8 cellular contexts compared by ENCODE assay signal in genomic region chrX:131704136-131704695, GRCh38.
DNase-seq lines count a peak whose midpoint lies in the region; ATAC-seq and TF ChIP-seq lines count a peak whose summit lies in the region.

No MANE protein-coding gene starts in this region.

- no peak overlapping the region for H3K4me3 Mint-ChIP-seq in activated CD8-positive, alpha-beta T cell treated with anti-CD3 and anti-CD28 coated beads, Interleukin-2, amount 10 ng/mL, durations not matched to agents 7 days and 5 days

- POLR2A ChIA-PET in HEK293T (lab: Yijun Ruan, JAX), result no interaction called here
- POLR2A ChIA-PET in activated CD8-positive, alpha-beta T cell treated with anti-CD3 and anti-CD28 coated beads, Interleukin-2, amount 10 ng/mL, durations not matched to agents 7 days and 5 days (lab: Charles Lee), result no interaction called here

- intact Hi-C loops in transverse colon (cut with DNase I; ENCODE audit: low total_unique reads), result no loop called here

- no peak for TF ChIP-seq POLR2A in transverse colon (IDR thresholded peaks at IDR 0.05)

- TF ChIP-seq EP300 in transverse colon (IDR thresholded peaks at IDR 0.05; ENCODE audit: low read depth), result no peak

- 47% methylated on average over 17 of the region's 17 CpGs; no CpG with 5 or more reads in 1 of the 2 donors for WGBS in transverse colon (ENCODE audit: low coverage in 1 of 2), 2 donors

- no peaks in the 10 kb centered on the region for H3K36me3 ChIP-seq in transverse colon

- H3K4me1 ChIP-seq in transverse colon, result no peaks in the 10 kb centered on the region

- no peaks in the 10 kb centered on the region for H3K27me3 ChIP-seq in transverse colon

- TF ChIP-seq CTCF in transverse colon (IDR thresholded peaks at IDR 0.05), result peak in 1 of 5 experiments; percentile 52

- no peaks in the 10 kb centered on the region for H3K9me3 Mint-ChIP-seq in activated CD8-positive, alpha-beta T cell treated with anti-CD3 and anti-CD28 coated beads, Interleukin-2, amount 10 ng/mL, durations not matched to agents 7 days and 5 days (ENCODE audit: insufficient read depth)

- in situ Hi-C loops in transverse colon (cut with MboI; ENCODE audit: low pct_ligation_motif_present in 1 of 4, low pct_unique_long_range_greater_than_20kb in 1 of 4, low sequenced_read_pairs in 3 of 4), result no loop called here

- H3K27ac ChIP-seq in transverse colon, result peak overlapping the region in 2 of 4 donors; percentile 49 to 67

- H3K9me3 ChIP-seq in transverse colon, result no peaks in the 10 kb centered on the region

- CTCF ChIA-PET in HEK293T (lab: Yijun Ruan, JAX), result no interaction called here
- CTCF ChIA-PET in activated CD8-positive, alpha-beta T cell treated with anti-CD3 and anti-CD28 coated beads, Interleukin-2, amount 10 ng/mL, durations not matched to agents 7 days and 5 days (lab: Charles Lee), result no interaction called here

- H3K4me1 Mint-ChIP-seq in activated CD8-positive, alpha-beta T cell treated with anti-CD3 and anti-CD28 coated beads, Interleukin-2, amount 10 ng/mL, durations not matched to agents 7 days and 5 days (ENCODE audit: low read depth), result no peaks in the 10 kb centered on the region

- ATAC-seq in GM18498 (IDR thresholded peaks at IDR 0.05; ENCODE audit: unreplicated experiment), result no peak
- no peak for ATAC-seq in activated CD8-positive, alpha-beta T cell treated with anti-CD3 and anti-CD28 coated beads, Interleukin-2, amount 10 ng/mL, durations not matched to agents 7 days and 5 days

- peak overlapping the region in 2 of 4 donors; percentile 5 to 31 for H3K4me3 ChIP-seq in transverse colon

- H3K27me3 Mint-ChIP-seq in activated CD8-positive, alpha-beta T cell treated with anti-CD3 and anti-CD28 coated beads, Interleukin-2, amount 10 ng/mL, durations not matched to agents 7 days and 5 days (ENCODE audit: low read depth), result no peaks in the 10 kb centered on the region

- no peaks in the 10 kb centered on the region for H3K36me3 Mint-ChIP-seq in activated CD8-positive, alpha-beta T cell treated with anti-CD3 and anti-CD28 coated beads, Interleukin-2, amount 10 ng/mL, durations not matched to agents 7 days and 5 days (ENCODE audit: low read depth)

- DNase-seq in GM04504 (ENCODE audit: low read depth) (peak; percentile 80), HEK293T (ENCODE audit: extremely low spot score) (peak; percentile 78), RPMI7951 (ENCODE audit: low read depth) (peak; percentile 1), fibroblast of the conjunctiva (ENCODE audit: low read depth) (peak; percentile 79), transverse colon (peak; percentile 93)
- DNase-seq in activated CD8-positive, alpha-beta T cell treated with anti-CD3 and anti-CD28 coated beads, Interleukin-2, amount 10 ng/mL, durations not matched to agents 7 days and 5 days, result no peak
- no peak for DNase-seq in activated CD4-positive, alpha-beta T cell treated with anti-CD3 and anti-CD28 coated beads, Interleukin-2, amount 50 U/mL, for 1 hour

- H3K27ac Mint-ChIP-seq in activated CD8-positive, alpha-beta T cell treated with anti-CD3 and anti-CD28 coated beads, Interleukin-2, amount 10 ng/mL, durations not matched to agents 7 days and 5 days, result no peak overlapping the region

TF ChIP-seq in HEK293T, 16 proteins besides CTCF, POLR2A, EP300 and RAD21:
- TF ChIP-seq ARNT (IDR thresholded peaks at IDR 0.05) (peak; percentile 79), LEF1 (IDR thresholded peaks at IDR 0.05; ENCODE audit: borderline replicate concordance) (no peak), FOXM1 (IDR thresholded peaks at IDR 0.05; ENCODE audit: borderline replicate concordance) (no peak), ZNF384 (IDR thresholded peaks at IDR 0.05) (peak; percentile 100)

Comparison
In these comparisons a context has a peak if more than half of its experiments do, and no peak if none do; other contexts are left out.
1. DNase-seq: peak in GM04504 (single experiment), HEK293T (single experiment), RPMI7951 (single experiment), fibroblast of the conjunctiva (single experiment) and transverse colon (single experiment); none in activated CD8-positive, alpha-beta T cell treated with anti-CD3 and anti-CD28 coated beads, Interleukin-2, amount 10 ng/mL, durations not matched to agents 7 days and 5 days (single experiment) and activated CD4-positive, alpha-beta T cell treated with anti-CD3 and anti-CD28 coated beads, Interleukin-2, amount 50 U/mL, for 1 hour (single experiment).